In genomic region chr3:52181543-52181942, GRCh38 we compare ENCODE assay signal across 18 cellular contexts. TPM values are rescaled to one million over a fixed set of nuclear protein-coding genes. Genes with fewer than 3 reads are reported as not detected.
A peak's percentile ranks its signal among the peaks of the same experiment; 100 is the strongest.
DNase-seq lines count a peak whose midpoint lies in the region; ATAC-seq, FAIRE-seq and TF ChIP-seq lines count a peak whose summit lies in the region.
"Had no signal": no experiment of that assay in that cellular context is flagged by ENCODE, and none has a peak within 500 bp of the region (broad histone marks: within the 10 kb centered on the region; RNA-seq: fewer than 3 reads in every experiment).

No MANE protein-coding gene starts in this region.

- TF ChIP-seq RAD21 in HepG2 (CRISPR knock-in tag; IDR thresholded peaks at IDR 0.05) = no peak

- 0% methylated on average over 1 of the region's 4 CpGs for WGBS in HepG2 (ENCODE audit: low lambda C conversion rate)
- WGBS in body of pancreas, 2 donors = 66 to 100% methylated on average over 1 to 4 of the region's 4 CpGs

- H3K9ac ChIP-seq in HepG2 (ENCODE audit: insufficient read depth, low read depth, low read length) = no peak overlapping the region

- TF ChIP-seq CTCF in HEK293 (tag by site-specific recombination; IDR thresholded peaks at IDR 0.05) = no peak
- TF ChIP-seq CTCF in breast epithelium (IDR thresholded peaks at IDR 0.05) = no peak
- TF ChIP-seq CTCF in HepG2 (CRISPR knock-in tag; IDR thresholded peaks at IDR 0.05) = no peak
- TF ChIP-seq CTCF in body of pancreas (IDR thresholded peaks at IDR 0.05) = no peak

- H3K27me3 ChIP-seq in breast epithelium (no peaks in the 10 kb centered on the region), HepG2 (ENCODE audit: control insufficient read depth in 1 of 2, insufficient read depth in 2 of 2, low read length in 2 of 2) (no peaks in the 10 kb centered on the region), body of pancreas (no peaks in the 10 kb centered on the region)

- no peak for FAIRE-seq in HepG2 (lab: Jason Lieb, UNC)
- FAIRE-seq: endometrium had no signal

- H3K4me3 ChIP-seq in HEK293 (ENCODE audit: low read depth, low read length) (no peak overlapping the region), breast epithelium (no peak overlapping the region), HepG2 (replicated peaks in 1 of 3; ENCODE audit: insufficient read depth in 1 of 3, low read depth in 2 of 3, low read length in 3 of 3) (no peak overlapping the region), body of pancreas (no peak overlapping the region)
- H3K4me3 ChIP-seq: K562 had no signal

- H3K79me2 ChIP-seq in HepG2 (ENCODE audit: insufficient read depth, low read length) = no peaks in the 10 kb centered on the region

- H2AFZ ChIP-seq in HepG2 (ENCODE audit: low read length) = no peak overlapping the region

- ATAC-seq in HepG2 (no peak), HG02610 (IDR thresholded peaks at IDR 0.05; ENCODE audit: unreplicated experiment) (no peak), GM18907 (IDR thresholded peaks at IDR 0.05; ENCODE audit: unreplicated experiment) (no peak), body of pancreas (no peak)
- ATAC-seq: WTC11 had no signal

- no peaks in the 10 kb centered on the region for H4K20me1 ChIP-seq in HepG2 (ENCODE audit: insufficient read depth, low read length)

- TF ChIP-seq POLR2A in breast epithelium (IDR thresholded peaks at IDR 0.05) (no peak), HepG2 (IDR thresholded peaks at IDR 0.05; ENCODE audit: insufficient read depth in 1 of 2, low read depth in 2 of 2, low read length in 2 of 2) (no peak), body of pancreas (IDR thresholded peaks at IDR 0.05) (no peak)

- DNase-seq in AG08395 (ENCODE audit: low spot score) (peak; percentile 79), breast epithelium (ENCODE audit: low spot score in 2 of 2) (no peak), HepG2 (ENCODE audit: low spot score) (no peak), NCI-H1417 treated with DMSO at 0.1 percent for 48 hours (lab: John Stamatoyannopoulos, UW) (no peak), body of pancreas (no peak)
- DNase-seq: ACHN; hippocampal formation; NCI-H1417; NCI-H524; stimulated activated naive CD4-positive, alpha-beta T cell; SW 1271 had no signal

- no peak overlapping the region for H3K27ac ChIP-seq in HEK293 (ENCODE audit: extremely low read depth, low read depth, low read length)
- H3K27ac ChIP-seq in breast epithelium = peak overlapping the region; percentile 55 to 63
- H3K27ac ChIP-seq in HepG2 (ENCODE audit: extremely low read length, insufficient read depth, low read length) = no peak overlapping the region
- H3K27ac ChIP-seq in body of pancreas = no peak overlapping the region

- no peaks in the 10 kb centered on the region for H3K36me3 ChIP-seq in HEK293 (ENCODE audit: control insufficient read depth in 2 of 2, insufficient read depth in 1 of 2, low read length in 2 of 2)
- H3K36me3 ChIP-seq in breast epithelium = no peaks in the 10 kb centered on the region
- H3K36me3 ChIP-seq in HepG2 (replicated peaks in 1 of 2; ENCODE audit: control insufficient read depth in 1 of 2, insufficient read depth in 2 of 2, low read length in 2 of 2) = no peaks in the 10 kb centered on the region
- no peaks in the 10 kb centered on the region for H3K36me3 ChIP-seq in body of pancreas (replicated peaks in 1 of 2; ENCODE audit: insufficient read depth in 1 of 2, low read depth in 2 of 2)

- CTCF ChIA-PET in HEK293 (lab: Yijun Ruan, JAX) (interaction anchor here (0.6 to 0.8 kb wide), 2 partner anchors 27 to 39 kb away, joined by 3 read pairs; partner anchors contain the start of gene POC1A), HepG2 (lab: Yijun Ruan, JAX; ENCODE audit: low intra/inter-chr PET ratio, low total read pairs) (no interaction called here)

- in situ Hi-C loops in HepG2 (cut with HindIII; ENCODE audit: extremely low pct_ligation_motif_present, low pct_unique_long_range_greater_than_20kb) = no loop called here

- POLR2A ChIA-PET in HEK293 (lab: Yijun Ruan, JAX) = no interaction called here
- POLR2A ChIA-PET in HepG2 (lab: Yijun Ruan, JAX) = interaction anchor here (1.0 to 1.5 kb wide), 4 partner anchors 10 to 108 kb away, joined by 3 to 6 read pairs (median 4); partner anchors contain the start of gene POC1A

- no peaks in the 10 kb centered on the region for H3K9me3 ChIP-seq in HEK293 (ENCODE audit: control insufficient read depth, insufficient read depth, low read depth, low read length)
- no peaks in the 10 kb centered on the region for H3K9me3 ChIP-seq in breast epithelium
- no peaks in the 10 kb centered on the region for H3K9me3 ChIP-seq in HepG2 (ENCODE audit: low read length)
- no peaks in the 10 kb centered on the region for H3K9me3 ChIP-seq in body of pancreas

- intact Hi-C loops in breast epithelium (cut with DNase I; ENCODE audit: low total_unique reads) = no loop called here
- intact Hi-C loops in HepG2 (cut with micrococcal nuclease; ENCODE audit: unreplicated experiment) = no loop called here
- intact Hi-C loops in body of pancreas (cut with DNase I) = no loop called here

- no peaks in the 10 kb centered on the region for H3K4me1 ChIP-seq in HEK293 (ENCODE audit: control insufficient read depth, insufficient read depth, low read length)
- peaks cover 6 to 11% of the 10 kb centered on the region in 2 donors for H3K4me1 ChIP-seq in breast epithelium
- H3K4me1 ChIP-seq in HepG2 (ENCODE audit: insufficient read depth, low read length) = peaks cover 87% of the 10 kb centered on the region
- no peaks in the 10 kb centered on the region for H3K4me1 ChIP-seq in body of pancreas

- BruUV-seq in HepG2 (replicated peaks; lab: Mats Ljungman, UMichigan) = no TSS peak

- TF ChIP-seq EP300 in HepG2 (IDR thresholded peaks at IDR 0.05; ENCODE audit: low read depth in 2 of 2, low read length in 2 of 2) (no peak), HepG2 (CRISPR knock-in tag; IDR thresholded peaks at IDR 0.05; ENCODE audit: borderline replicate concordance) (no peak)

- H3K4me2 ChIP-seq in HepG2 (ENCODE audit: low read depth, low read length) = peak overlapping the region; percentile 45; the same call in 1 of the 2 replicates

RNA-seq across cellular contexts. Expression of gene ALAS1, which starts 16.4 kb away (rescaled TPM):
- total RNA-seq in breast epithelium (10 to 100 TPM; 25.9 to 34.7 (median 33.3) TPM), HepG2 (2016; rRNA removed; fragmentation: Illumina TruSeq; extraction: Trizol) (36.0 and 40.2 TPM in 2 replicates), body of pancreas (10 to 100 TPM; 13.5 to 63.6 TPM)
- 9.6 and 11.6 TPM in 2 replicates for total RNA-seq in HepG2 (2016; cell fraction: cytosol; rRNA removed; fragmentation: Illumina TruSeq; extraction: Trizol; ENCODE audit: low read depth)
- 33.6 and 35.3 TPM in 2 replicates for total RNA-seq in HepG2 (2016; cell fraction: insoluble cytoplasmic fraction; rRNA removed; fragmentation: Illumina TruSeq; extraction: Trizol)
- 14.0 and 14.5 TPM in 2 replicates for total RNA-seq in HepG2 (2016; cell fraction: membrane; rRNA removed; fragmentation: Illumina TruSeq; extraction: Trizol)
- 16.9 and 18.1 TPM in 2 replicates for total RNA-seq in HepG2 (2016; cell fraction: nucleus; rRNA removed; fragmentation: Illumina TruSeq; extraction: Trizol)
- polyA plus RNA-seq in HepG2 (2011; rRNA removed) = 39.0 and 43.2 TPM in 2 replicates
- polyA plus RNA-seq in HepG2 (2011; cell fraction: cytosol; rRNA removed) = 41.2 and 50.6 TPM in 2 replicates
- polyA plus RNA-seq in HepG2 (2011; cell fraction: nucleus; rRNA removed) = 30.0 and 30.9 TPM in 2 replicates
- polyA plus RNA-seq in HepG2 (2012) = 19.8 and 27.7 TPM in 2 replicates
- polyA plus RNA-seq in HepG2 (2016; cell fraction: cytosol; fragmentation: Illumina TruSeq; extraction: Trizol; ENCODE audit: low read depth) = 3.9 and 4.3 TPM in 2 replicates
- 27.6 and 42.4 TPM in 2 replicates for polyA plus RNA-seq in HepG2 (2016; cell fraction: insoluble cytoplasmic fraction; fragmentation: Illumina TruSeq; extraction: Trizol; ENCODE audit: low read depth)
- 6.8 and 7.1 TPM in 2 replicates for polyA plus RNA-seq in HepG2 (2016; cell fraction: membrane; fragmentation: Illumina TruSeq; extraction: Trizol; ENCODE audit: low read depth)
- 26.7 and 30.3 TPM in 2 replicates for polyA plus RNA-seq in HepG2 (2016; cell fraction: nucleus; fragmentation: Illumina TruSeq; extraction: Trizol; ENCODE audit: insufficient read depth, low read depth)
- polyA minus RNA-seq in HepG2 (2011; rRNA and poly(A)+ RNA removed; ENCODE audit: low replicate concordance) = 49.6 and 54.7 TPM in 2 replicates
- polyA minus RNA-seq in HepG2 (2011; cell fraction: cytosol; rRNA and poly(A)+ RNA removed) = 23.9 and 26.4 TPM in 2 replicates
- 17.3 and 19.0 TPM in 2 replicates for polyA minus RNA-seq in HepG2 (2011; cell fraction: nucleus; rRNA and poly(A)+ RNA removed)

RNA-seq across cellular contexts. Expression of gene POC1A, which starts 27.3 kb away (rescaled TPM):
- 1 to 10 TPM; 1.9 to 2.7 (median 2.6) TPM for total RNA-seq in breast epithelium
- total RNA-seq in HepG2 (2016; rRNA removed; fragmentation: Illumina TruSeq; extraction: Trizol) = 20.0 and 22.5 TPM in 2 replicates
- total RNA-seq in HepG2 (2016; cell fraction: cytosol; rRNA removed; fragmentation: Illumina TruSeq; extraction: Trizol; ENCODE audit: low read depth) = 13.9 and 15.5 TPM in 2 replicates
- 20.6 and 21.0 TPM in 2 replicates for total RNA-seq in HepG2 (2016; cell fraction: insoluble cytoplasmic fraction; rRNA removed; fragmentation: Illumina TruSeq; extraction: Trizol)
- 24.6 and 24.9 TPM in 2 replicates for total RNA-seq in HepG2 (2016; cell fraction: membrane; rRNA removed; fragmentation: Illumina TruSeq; extraction: Trizol)
- 11.2 and 11.3 TPM in 2 replicates for total RNA-seq in HepG2 (2016; cell fraction: nucleus; rRNA removed; fragmentation: Illumina TruSeq; extraction: Trizol)
- 12.6 and 14.6 TPM in 2 replicates for polyA plus RNA-seq in HepG2 (2011; rRNA removed)
- polyA plus RNA-seq in HepG2 (2011; cell fraction: cytosol; rRNA removed) = 9.9 and 16.4 TPM in 2 replicates
- polyA plus RNA-seq in HepG2 (2011; cell fraction: nucleus; rRNA removed) = 9.4 and 12.5 TPM in 2 replicates
- polyA plus RNA-seq in HepG2 (2012) = 5.8 and 9.6 TPM in 2 replicates
- 18.4 and 20.8 TPM in 2 replicates for polyA plus RNA-seq in HepG2 (2016; cell fraction: cytosol; fragmentation: Illumina TruSeq; extraction: Trizol; ENCODE audit: low read depth)
- 22.6 and 26.9 TPM in 2 replicates for polyA plus RNA-seq in HepG2 (2016; cell fraction: insoluble cytoplasmic fraction; fragmentation: Illumina TruSeq; extraction: Trizol; ENCODE audit: low read depth)
- 23.5 and 25.2 TPM in 2 replicates for polyA plus RNA-seq in HepG2 (2016; cell fraction: membrane; fragmentation: Illumina TruSeq; extraction: Trizol; ENCODE audit: low read depth)
- polyA plus RNA-seq in HepG2 (2016; cell fraction: nucleus; fragmentation: Illumina TruSeq; extraction: Trizol; ENCODE audit: insufficient read depth, low read depth) = 16.5 and 16.9 TPM in 2 replicates
- polyA minus RNA-seq in HepG2 (2011; rRNA and poly(A)+ RNA removed; ENCODE audit: low replicate concordance) = 35.8 and 64.7 TPM in 2 replicates
- polyA minus RNA-seq in HepG2 (2011; cell fraction: cytosol; rRNA and poly(A)+ RNA removed) = 4.6 and 7.1 TPM in 2 replicates
- 8.0 TPM in 2 replicates for polyA minus RNA-seq in HepG2 (2011; cell fraction: nucleus; rRNA and poly(A)+ RNA removed)
- total RNA-seq in body of pancreas = 1 to 10 TPM in 1 of 2 donors, under 1 TPM in 1; 0.26 to 3.3 TPM

RNA-seq across cellular contexts. Expression of gene TLR9, which starts 43.9 kb away (rescaled TPM):
- total RNA-seq in breast epithelium (under 1 TPM in 1 of 3 donors, not detected in 2; 0.29 TPM), HepG2 (2016; rRNA removed; fragmentation: Illumina TruSeq; extraction: Trizol) (not detected in 2 replicates), body of pancreas (under 1 TPM in 1 of 2 donors, not detected in 1; 0.26 TPM)
- not detected in 2 replicates for total RNA-seq in HepG2 (2016; cell fraction: cytosol; rRNA removed; fragmentation: Illumina TruSeq; extraction: Trizol; ENCODE audit: low read depth)
- not detected in 2 replicates for total RNA-seq in HepG2 (2016; cell fraction: insoluble cytoplasmic fraction; rRNA removed; fragmentation: Illumina TruSeq; extraction: Trizol)
- not detected in 2 replicates for total RNA-seq in HepG2 (2016; cell fraction: membrane; rRNA removed; fragmentation: Illumina TruSeq; extraction: Trizol)
- not detected in 2 replicates for total RNA-seq in HepG2 (2016; cell fraction: nucleus; rRNA removed; fragmentation: Illumina TruSeq; extraction: Trizol)
- polyA plus RNA-seq in HepG2 (2011; rRNA removed) = 0.08 TPM in 1 of 2 replicates, not detected in the other
- 0.01 TPM in 2 replicates for polyA plus RNA-seq in HepG2 (2011; cell fraction: cytosol; rRNA removed)
- 0.88 and 0.95 TPM in 2 replicates for polyA plus RNA-seq in HepG2 (2011; cell fraction: nucleus; rRNA removed)
- 0.31 TPM in 1 of 2 replicates, not detected in the other for polyA plus RNA-seq in HepG2 (2012)
- not detected in 2 replicates for polyA plus RNA-seq in HepG2 (2016; cell fraction: cytosol; fragmentation: Illumina TruSeq; extraction: Trizol; ENCODE audit: low read depth)
- polyA plus RNA-seq in HepG2 (2016; cell fraction: insoluble cytoplasmic fraction; fragmentation: Illumina TruSeq; extraction: Trizol; ENCODE audit: low read depth) = not detected in 2 replicates
- polyA plus RNA-seq in HepG2 (2016; cell fraction: membrane; fragmentation: Illumina TruSeq; extraction: Trizol; ENCODE audit: low read depth) = not detected in 2 replicates
- polyA plus RNA-seq in HepG2 (2016; cell fraction: nucleus; fragmentation: Illumina TruSeq; extraction: Trizol; ENCODE audit: insufficient read depth, low read depth) = not detected in 2 replicates
- 0.14 TPM in 1 of 2 replicates, not detected in the other for polyA minus RNA-seq in HepG2 (2011; rRNA and poly(A)+ RNA removed; ENCODE audit: low replicate concordance)
- not detected in 2 replicates for polyA minus RNA-seq in HepG2 (2011; cell fraction: cytosol; rRNA and poly(A)+ RNA removed)
- 0.25 and 0.26 TPM in 2 replicates for polyA minus RNA-seq in HepG2 (2011; cell fraction: nucleus; rRNA and poly(A)+ RNA removed)
- total RNA-seq: K562, WTC11 had no signal
- polyA plus RNA-seq: K562, neural cell had no signal

RNA-seq across cellular contexts. Expression of gene TWF2, which starts 57.4 kb away (rescaled TPM):
- total RNA-seq in breast epithelium = 10 to 100 TPM; 52.7 to 84.5 (median 65.2) TPM
- total RNA-seq in HepG2 (2016; rRNA removed; fragmentation: Illumina TruSeq; extraction: Trizol) = 45.5 and 49.1 TPM in 2 replicates
- 9.3 and 10.4 TPM in 2 replicates for total RNA-seq in HepG2 (2016; cell fraction: cytosol; rRNA removed; fragmentation: Illumina TruSeq; extraction: Trizol; ENCODE audit: low read depth)
- 46.7 and 47.5 TPM in 2 replicates for total RNA-seq in HepG2 (2016; cell fraction: insoluble cytoplasmic fraction; rRNA removed; fragmentation: Illumina TruSeq; extraction: Trizol)
- total RNA-seq in HepG2 (2016; cell fraction: membrane; rRNA removed; fragmentation: Illumina TruSeq; extraction: Trizol) = 18.1 and 19.8 TPM in 2 replicates
- 19.0 and 20.5 TPM in 2 replicates for total RNA-seq in HepG2 (2016; cell fraction: nucleus; rRNA removed; fragmentation: Illumina TruSeq; extraction: Trizol)
- polyA plus RNA-seq in HepG2 (2011; rRNA removed) = 108 and 123 TPM in 2 replicates
- polyA plus RNA-seq in HepG2 (2011; cell fraction: cytosol; rRNA removed) = 139 and 201 TPM in 2 replicates
- 105 and 112 TPM in 2 replicates for polyA plus RNA-seq in HepG2 (2011; cell fraction: nucleus; rRNA removed)
- polyA plus RNA-seq in HepG2 (2012) = 63.2 and 85.2 TPM in 2 replicates
- polyA plus RNA-seq in HepG2 (2016; cell fraction: cytosol; fragmentation: Illumina TruSeq; extraction: Trizol; ENCODE audit: low read depth) = 10.6 and 11.3 TPM in 2 replicates
- 55.3 and 58.3 TPM in 2 replicates for polyA plus RNA-seq in HepG2 (2016; cell fraction: insoluble cytoplasmic fraction; fragmentation: Illumina TruSeq; extraction: Trizol; ENCODE audit: low read depth)
- 16.1 and 16.9 TPM in 2 replicates for polyA plus RNA-seq in HepG2 (2016; cell fraction: membrane; fragmentation: Illumina TruSeq; extraction: Trizol; ENCODE audit: low read depth)
- 37.2 and 39.4 TPM in 2 replicates for polyA plus RNA-seq in HepG2 (2016; cell fraction: nucleus; fragmentation: Illumina TruSeq; extraction: Trizol; ENCODE audit: insufficient read depth, low read depth)
- 46.6 and 135 TPM in 2 replicates for polyA minus RNA-seq in HepG2 (2011; rRNA and poly(A)+ RNA removed; ENCODE audit: low replicate concordance)
- polyA minus RNA-seq in HepG2 (2011; cell fraction: cytosol; rRNA and poly(A)+ RNA removed) = 84.6 and 87.5 TPM in 2 replicates
- polyA minus RNA-seq in HepG2 (2011; cell fraction: nucleus; rRNA and poly(A)+ RNA removed) = 18.5 and 25.0 TPM in 2 replicates
- total RNA-seq in body of pancreas = 10 to 100 TPM; 26.7 to 35.8 TPM

Comparison
In these comparisons a context has a peak if more than half of its experiments do, and no peak if none do; other contexts are left out.
1. H3K27ac ChIP-seq: peak in breast epithelium (2 of 2); none in HEK293 (single experiment), HepG2 (single experiment) and body of pancreas (0 of 4).